In genomic region chr6:57255451-57256181, GRCh38 we compare ENCODE assay signal across 2 cellular contexts.
TF ChIP-seq lines count a peak whose summit lies in the region.

No MANE protein-coding gene starts in this region.

TF ChIP-seq in IMR-90, 13 proteins besides CTCF, POLR2A, EP300 and RAD21:
- TF ChIP-seq MAFK (IDR thresholded peaks at IDR 0.05; ENCODE audit: low read depth, low read length) (peak; percentile 94), ELK1 (IDR thresholded peaks at IDR 0.05; ENCODE audit: borderline replicate concordance, low read depth, low read length) (no peak)

TF ChIP-seq in H1, 55 proteins besides CTCF, POLR2A, EP300 and RAD21:
- TF ChIP-seq MAFK (IDR thresholded peaks at IDR 0.05; ENCODE audit: low read depth, low read length) (peak; percentile 40; the same call in 1 of the 2 replicates), CBX5 (IDR thresholded peaks at IDR 0.05; ENCODE audit: low read depth, low read length) (no peak)
TF ChIP-seq in H1: peak in this region for 1.
